ENCODE assay signal across 1 cellular context in the genomic region with DNA sequence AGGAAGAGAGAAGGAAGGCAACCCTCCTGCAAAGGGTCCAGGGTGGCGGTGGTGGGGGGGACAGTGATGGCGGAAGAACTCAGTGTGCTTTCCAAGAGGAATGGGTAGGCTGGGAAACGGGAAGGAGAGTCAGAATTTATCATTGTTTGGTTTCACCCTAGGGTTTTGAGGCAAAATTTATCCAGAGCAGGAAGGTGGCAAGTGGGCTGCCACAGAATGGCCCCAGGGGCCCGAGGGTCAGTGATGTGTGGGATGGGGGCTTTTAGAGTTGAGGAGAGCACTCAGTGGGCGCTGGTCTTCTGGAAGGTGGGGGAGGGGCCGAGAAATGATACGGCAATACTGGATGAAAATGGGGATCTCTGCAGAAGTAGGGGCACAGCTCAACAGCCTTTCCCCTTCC.
TF ChIP-seq lines count a peak whose summit lies in the region.

No MANE protein-coding gene starts in this region.

TF ChIP-seq in IMR-90, 13 proteins besides CTCF, POLR2A, EP300 and RAD21:
- no peak for TF ChIP-seq FOS (IDR thresholded peaks at IDR 0.05; ENCODE audit: low read depth, low read length)
- no peak for TF ChIP-seq RFX5 (IDR thresholded peaks at IDR 0.05; ENCODE audit: low read depth, low read length)
- no peak for TF ChIP-seq MAZ (IDR thresholded peaks at IDR 0.05; ENCODE audit: borderline replicate concordance, low read depth, low read length)
- TF ChIP-seq BHLHE40 (IDR thresholded peaks at IDR 0.05; ENCODE audit: low read depth, low read length): no peak
- no peak for TF ChIP-seq MAFK (IDR thresholded peaks at IDR 0.05; ENCODE audit: low read depth, low read length)
- TF ChIP-seq, protein P1, sequence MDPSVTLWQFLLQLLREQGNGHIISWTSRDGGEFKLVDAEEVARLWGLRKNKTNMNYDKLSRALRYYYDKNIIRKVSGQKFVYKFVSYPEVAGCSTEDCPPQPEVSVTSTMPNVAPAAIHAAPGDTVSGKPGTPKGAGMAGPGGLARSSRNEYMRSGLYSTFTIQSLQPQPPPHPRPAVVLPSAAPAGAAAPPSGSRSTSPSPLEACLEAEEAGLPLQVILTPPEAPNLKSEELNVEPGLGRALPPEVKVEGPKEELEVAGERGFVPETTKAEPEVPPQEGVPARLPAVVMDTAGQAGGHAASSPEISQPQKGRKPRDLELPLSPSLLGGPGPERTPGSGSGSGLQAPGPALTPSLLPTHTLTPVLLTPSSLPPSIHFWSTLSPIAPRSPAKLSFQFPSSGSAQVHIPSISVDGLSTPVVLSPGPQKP (IDR thresholded peaks at IDR 0.05; ENCODE audit: borderline replicate concordance, low read depth, low read length): no peak
- TF ChIP-seq NFE2L2 (IDR thresholded peaks at IDR 0.05; ENCODE audit: low read depth, low read length): no peak
- TF ChIP-seq CEBPB (IDR thresholded peaks at IDR 0.05; ENCODE audit: low read depth, low read length): no peak
- TF ChIP-seq, protein P2, sequence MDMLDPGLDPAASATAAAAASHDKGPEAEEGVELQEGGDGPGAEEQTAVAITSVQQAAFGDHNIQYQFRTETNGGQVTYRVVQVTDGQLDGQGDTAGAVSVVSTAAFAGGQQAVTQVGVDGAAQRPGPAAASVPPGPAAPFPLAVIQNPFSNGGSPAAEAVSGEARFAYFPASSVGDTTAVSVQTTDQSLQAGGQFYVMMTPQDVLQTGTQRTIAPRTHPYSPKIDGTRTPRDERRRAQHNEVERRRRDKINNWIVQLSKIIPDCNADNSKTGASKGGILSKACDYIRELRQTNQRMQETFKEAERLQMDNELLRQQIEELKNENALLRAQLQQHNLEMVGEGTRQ (IDR thresholded peaks at IDR 0.05; ENCODE audit: low read depth, low read length): no peak
- no peak for TF ChIP-seq SMC3 (IDR thresholded peaks at IDR 0.05; ENCODE audit: low read depth, low read length)
